19 cellular contexts compared by ENCODE assay signal in the genomic region with DNA sequence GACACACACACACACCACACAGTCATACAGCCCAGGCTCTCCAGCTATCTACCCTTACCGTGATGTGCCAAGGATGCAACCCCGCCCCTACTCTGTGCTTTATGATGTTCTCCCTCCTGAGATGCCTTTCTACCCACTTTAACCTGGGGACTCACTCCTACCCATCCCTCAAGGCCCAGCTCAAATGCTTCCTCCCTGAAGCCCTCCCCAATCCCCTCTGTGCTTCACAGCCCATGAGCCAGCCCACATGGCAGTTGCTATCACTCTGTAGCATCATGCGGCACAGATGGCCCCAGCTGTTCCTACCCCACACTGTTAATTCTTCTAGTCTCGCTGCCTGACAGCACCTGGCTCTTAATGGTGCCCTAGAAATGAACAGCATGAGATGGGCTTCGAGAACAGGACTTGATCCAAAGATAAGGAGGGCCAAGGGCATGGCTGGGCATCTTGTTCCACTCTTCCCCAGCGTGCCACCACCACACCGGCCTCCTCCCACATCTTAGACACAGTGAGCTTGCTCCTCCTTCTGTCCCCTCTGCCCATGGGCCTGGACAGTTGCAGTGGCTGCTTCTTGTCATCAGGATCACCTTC.
DNase-seq lines count a peak whose midpoint lies in the region; ATAC-seq and TF ChIP-seq lines count a peak whose summit lies in the region.
"Had no signal": no experiment of that assay in that cellular context is flagged by ENCODE, and none has a peak within 500 bp of the region (broad histone marks: within the 10 kb centered on the region; RNA-seq: fewer than 3 reads in every experiment).

No MANE protein-coding gene starts in this region.

- H3K79me2 ChIP-seq in mesendoderm (ENCODE audit: control insufficient read depth, insufficient read depth, low read length) = no peaks in the 10 kb centered on the region

- intact Hi-C loops in tibial artery (cut with DNase I; ENCODE audit: low total_unique reads) = no loop called here
- intact Hi-C loops in ovary (cut with DNase I) = no loop called here

- TF ChIP-seq EP300 in ovary (IDR thresholded peaks at IDR 0.05) = no peak

- WGBS in mesendoderm (ENCODE audit: extremely low coverage, insufficient coverage, low lambda C conversion rate) = no CpG with 5 or more reads among the region's 7 CpGs
- 83 to 92% (median 84%) methylated on average over 7 of the region's 7 CpGs for WGBS in ovary, 3 donors

- H3K56ac ChIP-seq in mesendoderm (ENCODE audit: low read length) = no peak overlapping the region

- no peak for ATAC-seq in GM21381 (IDR thresholded peaks at IDR 0.05; ENCODE audit: unreplicated experiment)
- ATAC-seq: activated naive CD4-positive, alpha-beta T cell treated with anti-CD3 and anti-CD28 coated beads, Interleukin-2, amount 50 U/mL, for 72 hours; activated T-cell treated with anti-CD3 and anti-CD28 coated beads, Interleukin-2, amount 50 U/mL, for 72 hours; stimulated activated memory B cell treated with anti-CD40 and anti-IgM and Interleukin-4, amounts not matched to agents 10 μg/mL and 1 μg/mL and 100 μg/mL, for 72 hours had no signal

- H2BK15ac ChIP-seq in mesendoderm (replicated peaks; ENCODE audit: low read depth) = no peak overlapping the region

- no peak overlapping the region for H3K9ac ChIP-seq in mesendoderm (ENCODE audit: low read length)

- H2BK5ac ChIP-seq in mesendoderm (ENCODE audit: low read length) = no peak overlapping the region

- H2BK120ac ChIP-seq in mesendoderm (ENCODE audit: low read depth, low read length) = no peak overlapping the region

- peak overlapping the region; percentile 74 for H3K23ac ChIP-seq in mesendoderm (ENCODE audit: low read length)

- no peak overlapping the region for H3K4me2 ChIP-seq in mesendoderm (ENCODE audit: low read length)

- no peak overlapping the region for H3K18ac ChIP-seq in mesendoderm (ENCODE audit: low read length)

- H3K27me3 ChIP-seq in mesendoderm (ENCODE audit: insufficient read depth, low read length, poor library complexity) (no peaks in the 10 kb centered on the region), tibial artery (peaks cover 0 to 16% of the 10 kb centered on the region in 2 donors), ovary (no peaks in the 10 kb centered on the region)

- H2AK5ac ChIP-seq in mesendoderm (ENCODE audit: low read length) = no peak overlapping the region

- H3K4ac ChIP-seq in mesendoderm (ENCODE audit: low read depth, low read length) = no peak overlapping the region

- H4K8ac ChIP-seq in mesendoderm (ENCODE audit: low read depth, low read length) = no peak overlapping the region

- TF ChIP-seq CTCF in tibial artery (IDR thresholded peaks at IDR 0.05) (no peak), ovary (IDR thresholded peaks at IDR 0.05) (no peak)

- H3K9me3 ChIP-seq in tibial artery = no peaks in the 10 kb centered on the region
- no peaks in the 10 kb centered on the region for H3K9me3 ChIP-seq in ovary
- H3K9me3 ChIP-seq: esophagus squamous epithelium, sigmoid colon had no signal

- H3K27ac ChIP-seq in mesendoderm (ENCODE audit: low read depth, low read length) = no peak overlapping the region
- no peak overlapping the region for H3K27ac ChIP-seq in tibial artery
- H3K27ac ChIP-seq in ovary = no peak overlapping the region
- H3K27ac ChIP-seq: esophagus squamous epithelium, sigmoid colon had no signal

- H3K36me3 ChIP-seq in mesendoderm (ENCODE audit: control insufficient read depth, insufficient read depth, low read length) (no peaks in the 10 kb centered on the region), tibial artery (no peaks in the 10 kb centered on the region), ovary (no peaks in the 10 kb centered on the region)
- H3K36me3 ChIP-seq: esophagus squamous epithelium, sigmoid colon had no signal

- no peak overlapping the region for H4K5ac ChIP-seq in mesendoderm (ENCODE audit: low read length)

- H3K4me3 ChIP-seq in mesendoderm (ENCODE audit: low read length) (no peak overlapping the region), tibial artery (no peak overlapping the region), ovary (no peak overlapping the region)
- H3K4me3 ChIP-seq: esophagus squamous epithelium, sigmoid colon had no signal

- DNase-seq in NCI-H2171 (lab: John Stamatoyannopoulos, UW) (peak; percentile 77), SK-N-DZ (ENCODE audit: low spot score) (peak; percentile 45), mesendoderm (no peak), tibial artery (peak; percentile 8 to 42), ovary (no peak)
- DNase-seq in activated naive CD4-positive, alpha-beta T cell (lab: John Stamatoyannopoulos, UW) = no peak
- DNase-seq: activated CD4-positive, alpha-beta T cell treated with anti-CD3 and anti-CD28 coated beads, Interleukin-2, amount 50 U/mL, for 4 hours; activated T-cell treated with anti-CD3 and anti-CD28 coated beads, Interleukin-2, amount 50 U/mL, for 72 hours; cerebellar nuclear complex; effector CD8-positive, alpha-beta T cell; esophagus squamous epithelium; KG1; mammary epithelial cell; NCI-H187 treated with DMSO at 0.1 percent for 48 hours; SHP77 treated with DMSO at 0.1 percent for 48 hours; sigmoid colon had no signal

- no peaks in the 10 kb centered on the region for H3K4me1 ChIP-seq in mesendoderm (ENCODE audit: control insufficient read depth, low read depth, low read length)
- H3K4me1 ChIP-seq in tibial artery = no peaks in the 10 kb centered on the region
- H3K4me1 ChIP-seq in ovary (ENCODE audit: insufficient read depth) = no peaks in the 10 kb centered on the region
- H3K4me1 ChIP-seq: sigmoid colon had no signal

- peaks cover 5% of the 10 kb centered on the region for H3K79me1 ChIP-seq in mesendoderm (ENCODE audit: low read length)

- TF ChIP-seq POLR2A in ovary (IDR thresholded peaks at IDR 0.05) = no peak

Comparison
In these comparisons a context has a peak if more than half of its experiments do, and no peak if none do; other contexts are left out.
1. DNase-seq: peak in NCI-H2171 (single experiment), SK-N-DZ (single experiment) and tibial artery (2 of 2); none in mesendoderm (single experiment), ovary (0 of 5) and activated naive CD4-positive, alpha-beta T cell (0 of 4).